26 cellular contexts compared by ENCODE assay signal in genomic region chr14:54512393-54512792, GRCh38. TPM values are rescaled to one million over a fixed set of nuclear protein-coding genes. Genes with fewer than 3 reads are reported as not detected.
DNase-seq lines count a peak whose midpoint lies in the region; ATAC-seq, FAIRE-seq and TF ChIP-seq lines count a peak whose summit lies in the region.
"Had no signal": no experiment of that assay in that cellular context is flagged by ENCODE, and none has a peak within 500 bp of the region (broad histone marks: within the 10 kb centered on the region; RNA-seq: fewer than 3 reads in every experiment).

No MANE protein-coding gene starts in this region.

- H3K4me3 ChIP-seq in cardiac muscle cell = no peak overlapping the region
- no peak overlapping the region for H3K4me3 ChIP-seq in GM12878
- H3K4me3 ChIP-seq in naive thymus-derived CD4-positive, alpha-beta T cell (ENCODE audit: low read length) = no peak overlapping the region
- H3K4me3 ChIP-seq: breast epithelium, Peyer's patch, skin epidermis, testis had no signal

- DNase-seq in cardiac muscle cell (ENCODE audit: low read depth in 1 of 2, low spot score in 1 of 2) = no peak
- DNase-seq in Right ventricle myocardium superior = no peak
- no peak for DNase-seq in GM12878 (ENCODE audit: low read depth, low spot score)
- DNase-seq in naive thymus-derived CD4-positive, alpha-beta T cell = no peak
- DNase-seq in stimulated activated effector memory CD8-positive, alpha-beta T cell treated with anti-CD3 and anti-CD28 coated beads, Interleukin-12 subunit alpha, Interleukin-12 subunit beta, amount 100 ng/mL, for 72 hours (ENCODE audit: low spot score in 2 of 2) = no peak
- no peak for DNase-seq in activated effector memory CD4-positive, alpha-beta T cell treated with Interleukin-2 at 50 U/mL for 16 hours
- DNase-seq: 8988T; activated CD4-positive, alpha-beta T cell treated with anti-CD3 and anti-CD28 coated beads for 36 hours; activated CD8-positive, alpha-beta T cell treated with anti-CD3 and anti-CD28 coated beads, Interleukin-2, amount 10 ng/mL, durations not matched to agents 7 days and 5 days; left colon; NCI-H1417 treated with DMSO at 0.1 percent for 48 hours; NCI-H2029 treated with DMSO at 0.1 percent for 48 hours; NCI-H446; NCI-H82; Peyer's patch; SHP77 treated with DMSO at 0.1 percent for 48 hours; stimulated activated CD4-positive, alpha-beta T cell treated with anti-CD3 and anti-CD28 coated beads, Interleukin-1b, Interleukin-23, amount 100 ng/mL, for 48 hours; testis had no signal

- peaks cover 17% of the 10 kb centered on the region for H3K79me2 ChIP-seq in GM12878 (ENCODE audit: control insufficient read depth, insufficient read depth, low read length)

- peaks cover 4 to 42% (median 28%) of the 10 kb centered on the region in 5 donors for H3K36me3 Mint-ChIP-seq in naive thymus-derived CD4-positive, alpha-beta T cell
- peaks cover 18% of the 10 kb centered on the region for H3K36me3 Mint-ChIP-seq in stimulated activated effector memory CD8-positive, alpha-beta T cell treated with anti-CD3 and anti-CD28 coated beads, Interleukin-12 subunit alpha, Interleukin-12 subunit beta, amount 100 ng/mL, for 72 hours

- peak overlapping the region in 6 of 10 donors; percentile 16 to 96 (median 54) for H3K4me3 Mint-ChIP-seq in naive thymus-derived CD4-positive, alpha-beta T cell
- no peak overlapping the region for H3K4me3 Mint-ChIP-seq in stimulated activated effector memory CD8-positive, alpha-beta T cell treated with anti-CD3 and anti-CD28 coated beads, Interleukin-12 subunit alpha, Interleukin-12 subunit beta, amount 100 ng/mL, for 72 hours
- H3K4me3 Mint-ChIP-seq: activated CD4-positive, alpha-beta T cell treated with anti-CD3 and anti-CD28 coated beads for 36 hours; activated CD8-positive, alpha-beta T cell treated with anti-CD3 and anti-CD28 coated beads, Interleukin-2, amount 10 ng/mL, durations not matched to agents 7 days and 5 days had no signal

- peaks cover 0 to 29% (median 9%) of the 10 kb centered on the region in 11 donors for H3K9me3 Mint-ChIP-seq in naive thymus-derived CD4-positive, alpha-beta T cell
- H3K9me3 Mint-ChIP-seq in stimulated activated effector memory CD8-positive, alpha-beta T cell treated with anti-CD3 and anti-CD28 coated beads, Interleukin-12 subunit alpha, Interleukin-12 subunit beta, amount 100 ng/mL, for 72 hours = peaks cover 10% of the 10 kb centered on the region

- SMC1A ChIA-PET in GM12878 (lab: Charles Lee; ENCODE audit: uncharacterized antibody, unreplicated experiment) = interaction anchor here (0.8 to 1.6 kb wide), 6 partner anchors 8 to 69 kb away, joined by 3 to 5 read pairs (median 3); partner anchors contain the start of gene GMFB

- H3K9ac ChIP-seq in GM12878 (ENCODE audit: control insufficient read depth, insufficient read depth, low read length) = no peak overlapping the region

- ATAC-seq in Right ventricle myocardium superior (ENCODE audit: poor library complexity) (no peak), GM12878 (no peak), HG02870 (IDR thresholded peaks at IDR 0.05; ENCODE audit: unreplicated experiment) (no peak), HG02571 (IDR thresholded peaks at IDR 0.05; ENCODE audit: unreplicated experiment) (no peak)
- no peak for ATAC-seq in naive thymus-derived CD4-positive, alpha-beta T cell
- ATAC-seq in stimulated activated effector memory CD8-positive, alpha-beta T cell treated with anti-CD3 and anti-CD28 coated beads, Interleukin-12 subunit alpha, Interleukin-12 subunit beta, amount 100 ng/mL, for 72 hours = no peak
- ATAC-seq: activated CD4-positive, alpha-beta T cell treated with anti-CD3 and anti-CD28 coated beads for 36 hours; activated CD8-positive, alpha-beta T cell treated with anti-CD3 and anti-CD28 coated beads, Interleukin-2, amount 10 ng/mL, durations not matched to agents 7 days and 5 days; left colon had no signal

- POLR2A ChIA-PET in GM12878 (lab: Charles Lee) = no interaction called here
- POLR2A ChIA-PET in naive thymus-derived CD4-positive, alpha-beta T cell (lab: Charles Lee) = no interaction called here

- intact Hi-C loops in Right ventricle myocardium superior (cut with DNase I) = no loop called here
- intact Hi-C loops in GM12878 (cut with micrococcal nuclease; ENCODE audit: unreplicated experiment) = no loop called here
- intact Hi-C loops in naive thymus-derived CD4-positive, alpha-beta T cell (cut with micrococcal nuclease) = loop anchor here in 1 of 2 donors (1.0 kb wide), 1 partner anchor 68 kb away; no protein-coding TSS in a partner anchor

- no TSS peak for BruUV-seq in GM12878 (replicated peaks; lab: Mats Ljungman, UMichigan)

- peaks cover 3% of the 10 kb centered on the region for H3K36me3 ChIP-seq in cardiac muscle cell
- H3K36me3 ChIP-seq in GM12878 (ENCODE audit: control insufficient read depth in 2 of 2, insufficient read depth in 2 of 2, low read length in 1 of 2) = no peaks in the 10 kb centered on the region; a peak in 1 of 4 replicates
- peaks cover 0 to 6% (median 0%) of the 10 kb centered on the region in 3 experiments for H3K36me3 ChIP-seq in naive thymus-derived CD4-positive, alpha-beta T cell (ENCODE audit: control insufficient read depth in 2 of 3, insufficient read depth in 3 of 3, low read length in 3 of 3)
- H3K36me3 ChIP-seq: breast epithelium had no signal

- FAIRE-seq in GM12878 (lab: Jason Lieb, UNC) = no peak
- FAIRE-seq: urothelium cell line had no signal

- in situ Hi-C loops in GM12878 (cut with MboI) = no loop called here

- H3K4me2 ChIP-seq in GM12878 (ENCODE audit: control insufficient read depth, insufficient read depth) = peak overlapping the region; percentile 35; the same call in 1 of the 2 replicates

- WGBS in GM12878 (ENCODE audit: insufficient coverage, insufficient replicate concordance, low lambda C conversion rate, missing lambda C conversion rate) = 94% methylated on average over 1 of the region's 1 CpG

- H3K27me3 Mint-ChIP-seq in naive thymus-derived CD4-positive, alpha-beta T cell = no peaks in the 10 kb centered on the region
- H3K27me3 Mint-ChIP-seq: activated CD4-positive, alpha-beta T cell treated with anti-CD3 and anti-CD28 coated beads for 36 hours; activated naive CD8-positive, alpha-beta T cell; stimulated activated naive CD8-positive, alpha-beta T cell treated with anti-CD3 and anti-CD28 coated beads, Interleukin-15, Interleukin-2, amounts not matched to agents 100 ng/mL and 50 ng/mL, for 24 hours had no signal

- no peaks in the 10 kb centered on the region for H4K20me1 ChIP-seq in GM12878 (ENCODE audit: control insufficient read depth, insufficient read depth)

- CTCF ChIA-PET in GM12878 (lab: Yijun Ruan, JAX) = interaction anchor here (0.9 to 1.7 kb wide), 7 partner anchors 8 to 263 kb away, joined by 3 to 5 read pairs (median 3); no protein-coding TSS in a partner anchor
- CTCF ChIA-PET in naive thymus-derived CD4-positive, alpha-beta T cell (lab: Charles Lee) = no interaction called here

- H2AFZ ChIP-seq in GM12878 (ENCODE audit: control insufficient read depth, low read depth, low read length) = no peak overlapping the region

- RAD21 ChIA-PET in GM12878 (lab: Charles Lee; ENCODE audit: unreplicated experiment) = interaction anchor here (1.0 to 1.5 kb wide), 3 partner anchors 18 to 29 kb away, joined by 3 to 4 read pairs (median 4); no protein-coding TSS in a partner anchor

- H3K27ac ChIP-seq in cardiac muscle cell = peak overlapping the region; percentile 24
- H3K27ac ChIP-seq in GM12878 (ENCODE audit: control insufficient read depth, insufficient read depth) = no peak overlapping the region
- H3K27ac ChIP-seq in naive thymus-derived CD4-positive, alpha-beta T cell (ENCODE audit: low read depth, low read length) = no peak overlapping the region
- H3K27ac ChIP-seq: breast epithelium, Peyer's patch, skin epidermis, testis had no signal

- H3K4me1 Mint-ChIP-seq in naive thymus-derived CD4-positive, alpha-beta T cell = peaks cover 33 to 71% (median 59%) of the 10 kb centered on the region in 7 donors
- H3K4me1 Mint-ChIP-seq in stimulated activated effector memory CD8-positive, alpha-beta T cell treated with anti-CD3 and anti-CD28 coated beads, Interleukin-12 subunit alpha, Interleukin-12 subunit beta, amount 100 ng/mL, for 72 hours = peaks cover 41% of the 10 kb centered on the region

- H3K9me3 ChIP-seq in cardiac muscle cell (ENCODE audit: low read depth) = no peaks in the 10 kb centered on the region
- peaks cover 2% of the 10 kb centered on the region; the same call in 2 of the 3 replicates for H3K9me3 ChIP-seq in GM12878 (replicated peaks; ENCODE audit: control insufficient read depth, insufficient read depth, low read length)
- peaks cover 0 to 5% (median 0%) of the 10 kb centered on the region in 3 experiments for H3K9me3 ChIP-seq in naive thymus-derived CD4-positive, alpha-beta T cell (ENCODE audit: control insufficient read depth in 2 of 3, low read length in 3 of 3)
- H3K9me3 ChIP-seq: Peyer's patch, testis had no signal

- TF ChIP-seq CTCF in cardiac muscle cell (IDR thresholded peaks at IDR 0.05; ENCODE audit: low read depth, low read length) (no peak), GM12878 (IDR thresholded peaks at IDR 0.05 in 2 of 3, conservative IDR thresholded peaks at IDR 0.05 in 1 of 3; ENCODE audit: control insufficient read depth in 2 of 3, extremely low read depth in 1 of 3, insufficient read depth in 1 of 3, low read depth in 3 of 3, low read length in 3 of 3) (no peak)

- no peak for TF ChIP-seq RAD21 in GM12878 (IDR thresholded peaks at IDR 0.05; ENCODE audit: insufficient read depth, low read depth, low read length)

- peak overlapping the region in 6 of 9 donors; percentile 1 to 53 (median 31) for H3K27ac Mint-ChIP-seq in naive thymus-derived CD4-positive, alpha-beta T cell
- peak overlapping the region; percentile 20 for H3K27ac Mint-ChIP-seq in stimulated activated effector memory CD8-positive, alpha-beta T cell treated with anti-CD3 and anti-CD28 coated beads, Interleukin-12 subunit alpha, Interleukin-12 subunit beta, amount 100 ng/mL, for 72 hours
- H3K27ac Mint-ChIP-seq: activated CD4-positive, alpha-beta T cell treated with anti-CD3 and anti-CD28 coated beads for 36 hours; activated CD8-positive, alpha-beta T cell treated with anti-CD3 and anti-CD28 coated beads, Interleukin-2, amount 10 ng/mL, durations not matched to agents 7 days and 5 days; activated T-helper 2 cell treated with anti-CD3 and anti-CD28 coated beads, Interferon-gamma antibody, Interleukin-2, Interleukin-4, amounts not matched to agents 10 μg/mL and 5 μg/mL and 100 μg/mL, durations not matched to agents 14 hours and 24 hours and 36 hours; stimulated activated naive CD8-positive, alpha-beta T cell treated with anti-CD3 and anti-CD28 coated beads, Interleukin-15, Interleukin-2, amounts not matched to agents 100 ng/mL and 50 ng/mL, for 24 hours had no signal

- TF ChIP-seq EP300 in GM12878 (IDR thresholded peaks at IDR 0.05; ENCODE audit: borderline replicate concordance in 1 of 2, control insufficient read depth in 1 of 2, low read depth in 2 of 2, low read length in 2 of 2) = no peak

- H3K27me3 ChIP-seq in cardiac muscle cell (no peaks in the 10 kb centered on the region), GM12878 (replicated peaks in 1 of 2; ENCODE audit: control insufficient read depth in 2 of 2, insufficient read depth in 2 of 2, low read length in 1 of 2) (no peaks in the 10 kb centered on the region)
- H3K27me3 ChIP-seq in naive thymus-derived CD4-positive, alpha-beta T cell (ENCODE audit: control insufficient read depth in 2 of 2, insufficient read depth in 2 of 2, low read length in 2 of 2) = no peaks in the 10 kb centered on the region
- H3K27me3 ChIP-seq: breast epithelium, Peyer's patch, testis had no signal

- no peak for TF ChIP-seq POLR2A in GM12878 (IDR thresholded peaks at IDR 0.05; ENCODE audit: low read depth, low read length)

- H3K4me1 ChIP-seq in cardiac muscle cell (ENCODE audit: low read depth) (peaks cover 15% of the 10 kb centered on the region), GM12878 (ENCODE audit: control insufficient read depth, insufficient read depth, low read length) (peaks cover 3% of the 10 kb centered on the region)
- H3K4me1 ChIP-seq in naive thymus-derived CD4-positive, alpha-beta T cell (ENCODE audit: control insufficient read depth in 2 of 2, insufficient read depth in 2 of 2, low read length in 2 of 2) = peaks cover 11% of the 10 kb centered on the region in 2 donors
- H3K4me1 ChIP-seq: breast epithelium had no signal

RNA-seq across cellular contexts. Expression of gene CGRRF1, which starts 2.7 kb away (rescaled TPM):
- total RNA-seq in cardiac muscle cell (8.4 and 12.4 TPM in 2 replicates), Right ventricle myocardium superior (15.1 TPM), GM12878 (2014; rRNA removed) (8.0 and 10.6 TPM in 2 replicates), GM12878 (2014; rRNA removed; fragmentation: Illumina TruSeq; extraction: Trizol) (9.2 and 10.0 TPM in 2 replicates), GM12878 (2021) (12.2 and 14.1 TPM in 2 replicates)
- polyA plus RNA-seq in cardiac muscle cell (22.9 and 40.6 TPM in 2 replicates), GM12878 (2011; rRNA removed) (14.8 and 16.9 TPM in 2 replicates), GM12878 (2014; fragmentation: Illumina TruSeq; extraction: Trizol) (8.7 and 14.2 TPM in 2 replicates), GM12878 (2014; fragmentation: Nextera tagmentation; extraction: Ambion mirVana) (10 to 100 TPM; 32.1 to 47.7 TPM), GM12878 (2014; rRNA removed) (5.5 and 6.9 TPM in 2 replicates), GM12878 (2016; fragmentation: Nextera tagmentation; extraction: Ambion mirVana) (10 to 100 TPM; 19.6 to 20.6 TPM)
- total RNA-seq in GM12878 (2013; cell fraction: nucleolus; rRNA removed) = 12.5 and 13.8 TPM in 2 replicates
- polyA plus RNA-seq in GM12878 (2011; ENCODE audit: low read depth) = 11.4 TPM
- 4.2 and 4.4 TPM in 2 replicates for polyA plus RNA-seq in GM12878 (2011; cell fraction: cytosol; rRNA removed)
- polyA plus RNA-seq in GM12878 (2011; cell fraction: nucleus; rRNA removed) = 5.7 and 6.1 TPM in 2 replicates
- 9.8 and 11.5 TPM in 2 replicates for polyA plus RNA-seq in GM12878 (2012)
- 5.2 and 5.7 TPM in 2 replicates for polyA minus RNA-seq in GM12878 (2011; rRNA and poly(A)+ RNA removed)
- 0.62 and 4.3 TPM in 2 replicates for polyA minus RNA-seq in GM12878 (2011; cell fraction: cytosol; rRNA and poly(A)+ RNA removed)
- polyA minus RNA-seq in GM12878 (2011; cell fraction: nucleus; rRNA and poly(A)+ RNA removed) = 3.4 and 5.7 TPM in 2 replicates
- total RNA-seq in naive thymus-derived CD4-positive, alpha-beta T cell = 10 to 100 TPM; 11.2 to 24.1 (median 17.3) TPM
- polyA plus RNA-seq in naive thymus-derived CD4-positive, alpha-beta T cell = 10 to 100 TPM; 17.9 to 23.4 TPM

RNA-seq across cellular contexts. Expression of gene GMFB, which starts 23.6 kb away (rescaled TPM):
- total RNA-seq in cardiac muscle cell (26.7 and 60.3 TPM in 2 replicates), Right ventricle myocardium superior (27.6 TPM), GM12878 (2014; rRNA removed) (42.4 and 63.9 TPM in 2 replicates), GM12878 (2014; rRNA removed; fragmentation: Illumina TruSeq; extraction: Trizol) (58.2 and 59.7 TPM in 2 replicates), GM12878 (2021) (51.3 and 52.5 TPM in 2 replicates)
- polyA plus RNA-seq in cardiac muscle cell (38.1 and 45.0 TPM in 2 replicates), GM12878 (2011; rRNA removed) (32.8 and 56.3 TPM in 2 replicates), GM12878 (2014; fragmentation: Illumina TruSeq; extraction: Trizol) (50.2 and 69.5 TPM in 2 replicates), GM12878 (2014; fragmentation: Nextera tagmentation; extraction: Ambion mirVana) (10 to 100 TPM; 29.8 to 51.9 TPM), GM12878 (2014; rRNA removed) (29.3 and 32.8 TPM in 2 replicates), GM12878 (2016; fragmentation: Nextera tagmentation; extraction: Ambion mirVana) (10 to 100 TPM; 68.0 to 71.0 TPM)
- 92.7 and 93.3 TPM in 2 replicates for total RNA-seq in GM12878 (2013; cell fraction: nucleolus; rRNA removed)
- 9.1 TPM for polyA plus RNA-seq in GM12878 (2011; ENCODE audit: low read depth)
- 6.9 and 8.2 TPM in 2 replicates for polyA plus RNA-seq in GM12878 (2011; cell fraction: cytosol; rRNA removed)
- 14.8 and 15.0 TPM in 2 replicates for polyA plus RNA-seq in GM12878 (2011; cell fraction: nucleus; rRNA removed)
- polyA plus RNA-seq in GM12878 (2012) = 18.4 and 22.7 TPM in 2 replicates
- 21.4 and 23.6 TPM in 2 replicates for polyA minus RNA-seq in GM12878 (2011; rRNA and poly(A)+ RNA removed)
- polyA minus RNA-seq in GM12878 (2011; cell fraction: cytosol; rRNA and poly(A)+ RNA removed) = 5.5 and 9.7 TPM in 2 replicates
- polyA minus RNA-seq in GM12878 (2011; cell fraction: nucleus; rRNA and poly(A)+ RNA removed) = 22.6 and 26.9 TPM in 2 replicates
- total RNA-seq in naive thymus-derived CD4-positive, alpha-beta T cell = 10 to 100 TPM; 28.9 to 39.9 (median 34.7) TPM
- 10 to 100 TPM; 10.6 to 19.7 TPM for polyA plus RNA-seq in naive thymus-derived CD4-positive, alpha-beta T cell

RNA-seq across cellular contexts. Expression of gene SAMD4A, which starts 54.5 kb away (rescaled TPM):
- total RNA-seq in cardiac muscle cell = 26.6 and 60.4 TPM in 2 replicates
- 14.4 and 28.6 TPM in 2 replicates for polyA plus RNA-seq in cardiac muscle cell
- 149 TPM for total RNA-seq in Right ventricle myocardium superior
- 5.6 and 6.9 TPM in 2 replicates for total RNA-seq in GM12878 (2013; cell fraction: nucleolus; rRNA removed)
- total RNA-seq in GM12878 (2014; rRNA removed) = 0.38 and 0.40 TPM in 2 replicates
- 0.18 and 0.40 TPM in 2 replicates for total RNA-seq in GM12878 (2014; rRNA removed; fragmentation: Illumina TruSeq; extraction: Trizol)
- total RNA-seq in GM12878 (2021) = 0.48 and 0.56 TPM in 2 replicates
- polyA plus RNA-seq in GM12878 (2011; ENCODE audit: low read depth) = 0.38 TPM
- 0.22 and 0.39 TPM in 2 replicates for polyA plus RNA-seq in GM12878 (2011; rRNA removed)
- polyA plus RNA-seq in GM12878 (2011; cell fraction: cytosol; rRNA removed) = 0.33 and 0.37 TPM in 2 replicates
- polyA plus RNA-seq in GM12878 (2011; cell fraction: nucleus; rRNA removed) = 1.4 and 1.5 TPM in 2 replicates
- 1.0 and 1.1 TPM in 2 replicates for polyA plus RNA-seq in GM12878 (2012)
- 0.17 and 0.26 TPM in 2 replicates for polyA plus RNA-seq in GM12878 (2014; fragmentation: Illumina TruSeq; extraction: Trizol)
- polyA plus RNA-seq in GM12878 (2014; fragmentation: Nextera tagmentation; extraction: Ambion mirVana) = under 1 TPM; 0.29 to 0.33 TPM
- polyA plus RNA-seq in GM12878 (2014; rRNA removed) = 0.18 and 0.49 TPM in 2 replicates
- under 1 TPM; 0.05 to 0.12 TPM for polyA plus RNA-seq in GM12878 (2016; fragmentation: Nextera tagmentation; extraction: Ambion mirVana)
- 0.66 and 2.4 TPM in 2 replicates for polyA minus RNA-seq in GM12878 (2011; rRNA and poly(A)+ RNA removed)
- not detected in 2 replicates for polyA minus RNA-seq in GM12878 (2011; cell fraction: cytosol; rRNA and poly(A)+ RNA removed)
- polyA minus RNA-seq in GM12878 (2011; cell fraction: nucleus; rRNA and poly(A)+ RNA removed) = 1.8 and 3.3 TPM in 2 replicates
- 1 to 10 TPM in 3 of 5 experiments, under 1 TPM in 2; 0.73 to 5.7 (median 1.7) TPM for total RNA-seq in naive thymus-derived CD4-positive, alpha-beta T cell
- not detected for polyA plus RNA-seq in naive thymus-derived CD4-positive, alpha-beta T cell
